8 cellular contexts compared by ENCODE assay signal in the genomic region with DNA sequence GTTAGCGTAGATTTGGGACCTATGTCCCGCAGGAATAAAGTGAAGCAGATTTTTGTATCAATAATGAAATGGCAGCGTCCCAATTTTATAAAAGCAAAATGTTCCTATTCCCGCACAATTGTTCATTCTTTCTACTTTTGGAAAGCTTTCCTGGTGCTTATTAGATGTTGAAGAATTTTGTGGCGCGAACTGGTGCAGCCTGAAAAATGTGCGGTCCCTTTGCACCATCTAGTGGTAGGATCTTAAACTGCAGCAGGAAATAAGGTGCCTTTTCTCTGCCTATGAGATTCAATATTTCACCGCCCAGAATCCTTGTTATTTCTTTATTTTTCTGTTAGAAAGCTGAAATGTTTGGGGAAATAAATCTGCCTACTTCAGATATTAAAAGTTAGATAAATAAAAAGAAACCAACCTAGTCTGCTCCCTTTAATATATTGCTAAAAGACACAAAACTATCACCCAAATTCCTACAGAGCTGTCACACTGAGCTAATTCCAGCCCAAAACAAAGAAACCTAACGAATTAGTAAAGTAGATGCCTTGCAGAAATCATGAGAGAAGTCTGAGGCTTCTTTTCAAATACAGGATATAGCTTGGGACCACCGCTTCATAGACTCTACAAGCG.
DNase-seq lines count a peak whose midpoint lies in the region; ATAC-seq lines count a peak whose summit lies in the region.

No MANE protein-coding gene starts in this region.

- H3K9me3 Mint-ChIP-seq in CD4-positive, alpha-beta memory T cell = no peaks in the 10 kb centered on the region
- H3K9me3 Mint-ChIP-seq in activated naive CD4-positive, alpha-beta T cell treated with anti-CD3 and anti-CD28 coated beads for 36 hours = no peaks in the 10 kb centered on the region

- H3K4me3 ChIP-seq in CD4-positive, alpha-beta memory T cell (ENCODE audit: low read length in 2 of 2) = no peak overlapping the region
- H3K4me3 ChIP-seq in HAP-1 = no peak overlapping the region
- H3K4me3 ChIP-seq in trophoblast cell (ENCODE audit: low read depth, low read length) = no peak overlapping the region

- peak overlapping the region in 1 of 7 donors; percentile 62 for H3K27ac Mint-ChIP-seq in CD4-positive, alpha-beta memory T cell
- H3K27ac Mint-ChIP-seq in activated naive CD4-positive, alpha-beta T cell treated with anti-CD3 and anti-CD28 coated beads for 36 hours = no peak overlapping the region

- H2BK12ac ChIP-seq in trophoblast cell (ENCODE audit: low read length) = no peak overlapping the region

- intact Hi-C loops in CD4-positive, alpha-beta memory T cell (cut with micrococcal nuclease) = loop anchor here (1.0 to 5.0 kb wide), 7 partner anchors 20 to 345 kb away; no protein-coding TSS in a partner anchor
- intact Hi-C loops in activated naive CD4-positive, alpha-beta T cell treated with anti-CD3 and anti-CD28 coated beads for 36 hours (cut with micrococcal nuclease) = loop anchor here (1.0 to 5.0 kb wide), 9 partner anchors 21 to 1084 kb away; no protein-coding TSS in a partner anchor

- H3K4me1 ChIP-seq in CD4-positive, alpha-beta memory T cell (ENCODE audit: insufficient read depth, low read length) = peaks cover 13% of the 10 kb centered on the region
- H3K4me1 ChIP-seq in HAP-1 = peaks cover 7% of the 10 kb centered on the region; the same call in 1 of the 2 replicates
- H3K4me1 ChIP-seq in trophoblast cell (ENCODE audit: control insufficient read depth in 1 of 2, insufficient read depth in 2 of 2, low read length in 2 of 2) = peaks cover 0 to 2% of the 10 kb centered on the region in 2 experiments

- H3K27me3 Mint-ChIP-seq in CD4-positive, alpha-beta memory T cell = peaks cover 0 to 2% of the 10 kb centered on the region in 2 donors
- peaks cover 2% of the 10 kb centered on the region for H3K27me3 Mint-ChIP-seq in activated naive CD4-positive, alpha-beta T cell treated with anti-CD3 and anti-CD28 coated beads for 36 hours (ENCODE audit: low read depth)

- no peak overlapping the region for H2AFZ ChIP-seq in trophoblast cell (ENCODE audit: insufficient read depth, low read length, poor library complexity)

- no peak overlapping the region for H4K91ac ChIP-seq in trophoblast cell (ENCODE audit: low read depth, low read length)

- H2BK5ac ChIP-seq in trophoblast cell (ENCODE audit: low read depth, low read length, poor library complexity) = no peak overlapping the region

- CTCF ChIA-PET in CD4-positive, alpha-beta memory T cell (lab: Charles Lee; ENCODE audit: partially characterized antibody) = interaction anchor here (0.6 to 14.9 kb wide), 39 partner anchors 8 to 1351 kb away, joined by 3 to 266 read pairs (median 5); a partner anchor contains a TSS
- CTCF ChIA-PET in activated naive CD4-positive, alpha-beta T cell treated with anti-CD3 and anti-CD28 coated beads for 36 hours (lab: Charles Lee) = interaction anchor here (0.6 to 4.8 kb wide), 28 partner anchors 8 to 1083 kb away, joined by 3 to 43 read pairs (median 3); no protein-coding TSS in a partner anchor

- no peak overlapping the region for H3K27ac ChIP-seq in CD4-positive, alpha-beta memory T cell (ENCODE audit: low read depth, low read length)
- H3K27ac ChIP-seq in trophoblast cell (ENCODE audit: low read depth, low read length) = no peak overlapping the region

- no peak overlapping the region for H3K4me2 ChIP-seq in trophoblast cell (ENCODE audit: low read length)

- no peak overlapping the region for H4K12ac ChIP-seq in trophoblast cell (ENCODE audit: low read depth, low read length)

- no peaks in the 10 kb centered on the region for H3K36me3 Mint-ChIP-seq in CD4-positive, alpha-beta memory T cell
- no peaks in the 10 kb centered on the region for H3K36me3 Mint-ChIP-seq in activated naive CD4-positive, alpha-beta T cell treated with anti-CD3 and anti-CD28 coated beads for 36 hours (ENCODE audit: low read depth)

- no peak overlapping the region for H3K9ac ChIP-seq in trophoblast cell (ENCODE audit: low read length)

- no peaks in the 10 kb centered on the region for H3K27me3 ChIP-seq in CD4-positive, alpha-beta memory T cell (ENCODE audit: insufficient read depth, low read length)
- no peaks in the 10 kb centered on the region for H3K27me3 ChIP-seq in HAP-1 (ENCODE audit: low read depth)
- no peaks in the 10 kb centered on the region for H3K27me3 ChIP-seq in trophoblast cell (ENCODE audit: insufficient read depth, low read length)

- in situ Hi-C loops in HAP-1 (cut with MboI; ENCODE audit: low sequenced_read_pairs) = loop anchor here (5.0 kb wide), 1 partner anchor 189 kb away; no protein-coding TSS in a partner anchor

- no peaks in the 10 kb centered on the region for H3K9me3 ChIP-seq in CD4-positive, alpha-beta memory T cell (ENCODE audit: control insufficient read depth in 1 of 2, low read length in 2 of 2)
- H3K9me3 ChIP-seq in HAP-1 (no peaks in the 10 kb centered on the region), trophoblast cell (ENCODE audit: insufficient read depth, low read depth, low read length) (no peaks in the 10 kb centered on the region)

- no peak overlapping the region for H2AK5ac ChIP-seq in trophoblast cell (ENCODE audit: low read length)

- H3K4me3 Mint-ChIP-seq in CD4-positive, alpha-beta memory T cell = peak overlapping the region in 1 of 8 donors; percentile 47
- no peak overlapping the region for H3K4me3 Mint-ChIP-seq in activated naive CD4-positive, alpha-beta T cell treated with anti-CD3 and anti-CD28 coated beads for 36 hours

- H3K14ac ChIP-seq in trophoblast cell (ENCODE audit: low read length) = no peak overlapping the region

- DNase-seq in CD4-positive, alpha-beta memory T cell = peak; percentile 54 to 72 (median 63)
- DNase-seq in HAP-1 (ENCODE audit: low spot score in 2 of 2) (peak; percentile 60 to 71), NCI-H774 (lab: John Stamatoyannopoulos, UW) (peak; percentile 67), germinal center (ENCODE audit: low spot score) (peak; percentile 53), trophoblast cell (peak; percentile 21 to 84)
- peak; percentile 72 for DNase-seq in activated naive CD4-positive, alpha-beta T cell treated with anti-CD3 and anti-CD28 coated beads for 36 hours

- no peak overlapping the region for H3K4ac ChIP-seq in trophoblast cell (ENCODE audit: low read depth, low read length)

- no peaks in the 10 kb centered on the region for H3K79me1 ChIP-seq in trophoblast cell (ENCODE audit: low read length)

- no peak overlapping the region for H3K18ac ChIP-seq in trophoblast cell (ENCODE audit: low read length)

- WGBS in trophoblast cell (ENCODE audit: extremely low coverage, insufficient coverage, insufficient read length) = no CpG with 5 or more reads among the region's 11 CpGs

- no peak overlapping the region for H4K8ac ChIP-seq in trophoblast cell (ENCODE audit: low read depth, low read length)

- POLR2A ChIA-PET in CD4-positive, alpha-beta memory T cell (lab: Charles Lee; ENCODE audit: partially characterized antibody) = interaction anchor here (2.6 kb wide), 1 partner anchor 21 kb away, joined by 17 read pairs; no protein-coding TSS in a partner anchor

- no peaks in the 10 kb centered on the region for H3K36me3 ChIP-seq in CD4-positive, alpha-beta memory T cell (ENCODE audit: insufficient read depth, low read length)
- H3K36me3 ChIP-seq in HAP-1 (replicated peaks) (no peaks in the 10 kb centered on the region), trophoblast cell (ENCODE audit: control insufficient read depth in 1 of 2, insufficient read depth in 2 of 2, low read length in 2 of 2) (peaks cover 4 to 7% of the 10 kb centered on the region in 2 experiments)

- H3K79me2 ChIP-seq in trophoblast cell (ENCODE audit: control insufficient read depth, insufficient read depth, low read length, poor library complexity) = no peaks in the 10 kb centered on the region

- no peak overlapping the region for H2BK120ac ChIP-seq in trophoblast cell (ENCODE audit: insufficient read depth, low read length, poor library complexity)

- H3K4me1 Mint-ChIP-seq in CD4-positive, alpha-beta memory T cell = peaks cover 0 to 15% (median 10%) of the 10 kb centered on the region in 4 donors
- H3K4me1 Mint-ChIP-seq in activated naive CD4-positive, alpha-beta T cell treated with anti-CD3 and anti-CD28 coated beads for 36 hours (ENCODE audit: low read depth) = peaks cover 10% of the 10 kb centered on the region

- no peak overlapping the region for H3K23ac ChIP-seq in trophoblast cell (ENCODE audit: low read length)

- ATAC-seq in HG03097 (IDR thresholded peaks at IDR 0.05; ENCODE audit: low FRiP score, unreplicated experiment) (no peak), GM18873 (IDR thresholded peaks at IDR 0.05; ENCODE audit: low FRiP score, unreplicated experiment) (no peak)
